19 cellular contexts compared by ENCODE assay signal in the genomic region with DNA sequence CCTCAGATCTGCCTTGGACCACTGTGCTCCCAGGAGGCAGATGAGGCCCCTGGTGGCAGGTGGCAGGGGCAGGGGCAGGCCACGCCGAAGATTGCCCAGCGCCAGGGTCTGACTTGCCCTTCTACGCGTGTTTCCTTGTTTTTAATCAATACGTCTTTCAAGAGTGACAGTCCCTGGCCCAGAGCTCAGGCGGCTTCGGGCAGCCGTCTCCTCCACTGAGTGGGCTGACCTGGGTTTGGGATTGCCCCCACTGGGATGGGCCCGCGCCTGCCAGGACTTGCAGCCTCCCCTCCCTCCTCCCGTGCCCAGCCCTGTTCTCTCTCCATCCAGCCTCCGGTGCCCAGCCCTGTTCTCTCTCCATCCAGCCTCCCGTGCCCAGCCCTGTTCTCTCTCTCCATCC. TPM values are rescaled to one million over a fixed set of nuclear protein-coding genes. Genes with fewer than 3 reads are reported as not detected.
DNase-seq lines count a peak whose midpoint lies in the region; TF ChIP-seq lines count a peak whose summit lies in the region.
"Had no signal": no experiment of that assay in that cellular context is flagged by ENCODE, and none has a peak within 500 bp of the region (broad histone marks: within the 10 kb centered on the region; RNA-seq: fewer than 3 reads in every experiment).

No MANE protein-coding gene starts in this region.

- H3K27me3 Mint-ChIP-seq in MCF 10A (ENCODE audit: insufficient read depth, unreplicated experiment) (no peaks in the 10 kb centered on the region), brain (peaks cover 3% of the 10 kb centered on the region)
- H3K27me3 Mint-ChIP-seq: CD4-positive, alpha-beta T cell had no signal

- H3K4me3 Mint-ChIP-seq in MCF 10A (ENCODE audit: unreplicated experiment): no peak overlapping the region
- H3K4me3 Mint-ChIP-seq in brain: no peak overlapping the region
- H3K4me3 Mint-ChIP-seq: CD4-positive, alpha-beta T cell had no signal

- H3K36me3 Mint-ChIP-seq in MCF 10A (ENCODE audit: insufficient read depth, unreplicated experiment) (no peaks in the 10 kb centered on the region), brain (no peaks in the 10 kb centered on the region)

- H3K36me3 ChIP-seq in breast epithelium: no peaks in the 10 kb centered on the region
- H3K36me3 ChIP-seq in esophagus squamous epithelium: no peaks in the 10 kb centered on the region
- no peaks in the 10 kb centered on the region for H3K36me3 ChIP-seq in transverse colon

- H3K4me3 ChIP-seq in breast epithelium (no peak overlapping the region), esophagus squamous epithelium (no peak overlapping the region), transverse colon (no peak overlapping the region)
- H3K4me3 ChIP-seq: A549, GM23248 had no signal

- in situ Hi-C loops in transverse colon (cut with MboI; ENCODE audit: low pct_ligation_motif_present in 1 of 4, low pct_unique_long_range_greater_than_20kb in 1 of 4, low sequenced_read_pairs in 3 of 4): no loop called here

- no TSS peak for BruUV-seq in MCF 10A (replicated peaks; lab: Mats Ljungman, UMichigan)

- H3K9me3 Mint-ChIP-seq in MCF 10A (ENCODE audit: unreplicated experiment) (no peaks in the 10 kb centered on the region), brain (peaks cover 0 to 3% (median 0%) of the 10 kb centered on the region in 5 experiments)
- H3K9me3 Mint-ChIP-seq: CD4-positive, alpha-beta T cell had no signal

- TF ChIP-seq CTCF in MCF 10A (IDR thresholded peaks at IDR 0.05; ENCODE audit: unreplicated experiment) (no peak), breast epithelium (IDR thresholded peaks at IDR 0.05) (no peak), brain (conservative IDR thresholded peaks at IDR 0.05) (no peak), esophagus squamous epithelium (IDR thresholded peaks at IDR 0.05) (no peak), transverse colon (IDR thresholded peaks at IDR 0.05) (no peak)

- POLR2A ChIA-PET in MCF 10A (lab: Yijun Ruan, JAX): no interaction called here

- H3K4me1 Mint-ChIP-seq in MCF 10A (ENCODE audit: insufficient read depth, unreplicated experiment) (peaks cover 7% of the 10 kb centered on the region), brain (no peaks in the 10 kb centered on the region)

- no peaks in the 10 kb centered on the region for H3K27me3 ChIP-seq in breast epithelium
- H3K27me3 ChIP-seq in esophagus squamous epithelium: no peaks in the 10 kb centered on the region
- H3K27me3 ChIP-seq in transverse colon: no peaks in the 10 kb centered on the region

- H3K4me1 ChIP-seq in breast epithelium (no peaks in the 10 kb centered on the region), esophagus squamous epithelium (peaks cover 10 to 46% (median 12%) of the 10 kb centered on the region in 3 donors), transverse colon (peaks cover 0 to 12% (median 8%) of the 10 kb centered on the region in 4 donors)
- H3K4me1 ChIP-seq: A549 had no signal

- no peak overlapping the region for H3K27ac Mint-ChIP-seq in MCF 10A (ENCODE audit: low read depth, unreplicated experiment)
- H3K27ac Mint-ChIP-seq in brain: peak overlapping the region in 3 of 5 experiments; percentile 24 to 36 (median 29)
- H3K27ac Mint-ChIP-seq: CD4-positive, alpha-beta T cell had no signal

- TF ChIP-seq EP300 in transverse colon (IDR thresholded peaks at IDR 0.05; ENCODE audit: low read depth): no peak

- CTCF ChIA-PET in MCF 10A (lab: Yijun Ruan, JAX): interaction anchor here (0.5 kb wide), 1 partner anchor 835 kb away, joined by 3 read pairs; no protein-coding TSS in a partner anchor

- peak; percentile 56 for DNase-seq in MCF 10A (ENCODE audit: unreplicated experiment)
- DNase-seq in breast epithelium (ENCODE audit: low spot score in 2 of 2): no peak
- no peak for DNase-seq in esophagus squamous epithelium (lab: John Stamatoyannopoulos, UW)
- DNase-seq in transverse colon: peak; percentile 45
- DNase-seq in iPS-NIHi11 (ENCODE audit: low spot score): no peak
- DNase-seq in NCI-H69 (lab: John Stamatoyannopoulos, UW): no peak
- DNase-seq in hepatic stellate cell (ENCODE audit: low spot score): no peak
- DNase-seq: AML-193; Caco-2; CD4-positive, alpha-beta T cell; GM23248; HCEC 1CT had no signal

- no peak for TF ChIP-seq POLR2A in breast epithelium (IDR thresholded peaks at IDR 0.05)
- TF ChIP-seq POLR2A in esophagus squamous epithelium (IDR thresholded peaks at IDR 0.05): no peak
- TF ChIP-seq POLR2A in transverse colon (IDR thresholded peaks at IDR 0.05): no peak

- H3K9me3 ChIP-seq in breast epithelium (no peaks in the 10 kb centered on the region), esophagus squamous epithelium (no peaks in the 10 kb centered on the region), transverse colon (no peaks in the 10 kb centered on the region)
- H3K9me3 ChIP-seq: A549, Caco-2 had no signal

- WGBS in esophagus squamous epithelium, 2 donors: 22 to 77% methylated on average over 3 to 8 of the region's 14 CpGs
- 67 to 79% methylated on average over 5 to 14 of the region's 14 CpGs for WGBS in transverse colon (ENCODE audit: low coverage in 1 of 2), 2 donors

- intact Hi-C loops in MCF 10A (cut with micrococcal nuclease): no loop called here
- intact Hi-C loops in breast epithelium (cut with DNase I; ENCODE audit: low total_unique reads): no loop called here
- intact Hi-C loops in esophagus squamous epithelium (cut with DNase I): no loop called here
- intact Hi-C loops in transverse colon (cut with DNase I; ENCODE audit: low total_unique reads): no loop called here

- H3K27ac ChIP-seq in breast epithelium (no peak overlapping the region), esophagus squamous epithelium (peak overlapping the region in 3 of 4 donors; percentile 29 to 64 (median 30)), transverse colon (no peak overlapping the region)
- H3K27ac ChIP-seq: 22Rv1, A549, C4-2B, GM23248, HL-60 had no signal

RNA-seq across cellular contexts. Expression of a gene that starts 21.2 kb away (rescaled TPM):
- total RNA-seq in MCF 10A (2022) (not detected in 2 replicates), breast epithelium (under 1 TPM; 0.29 to 0.96 (median 0.66) TPM), esophagus squamous epithelium (under 1 TPM in 2 of 4 donors, not detected in 2; 0.13 to 0.19 TPM), transverse colon (10 to 100 TPM; 35.4 to 86.4 (median 47.7) TPM)
- 0.49 TPM for polyA plus RNA-seq in brain (ENCODE audit: insufficient read depth, low read depth, low replicate concordance)
- total RNA-seq: CD4-positive, alpha-beta T cell; GM23248; HT1080 had no signal
- polyA plus RNA-seq: A549, BJ, GM23248 had no signal

Comparison
In these comparisons a context has a peak if more than half of its experiments do, and no peak if none do; other contexts are left out.
1. DNase-seq: peak in MCF 10A (single experiment) and transverse colon (single experiment); none in breast epithelium (0 of 2), esophagus squamous epithelium (single experiment), iPS-NIHi11 (single experiment), NCI-H69 (single experiment) and hepatic stellate cell (single experiment).
2. H3K27ac ChIP-seq: peak in esophagus squamous epithelium (3 of 4); none in breast epithelium (0 of 2) and transverse colon (0 of 4).
3. RNA of a gene that starts 21.2 kb away (total RNA-seq): 35.4 to 86.4 TPM in transverse colon; 0.29 to 0.96 TPM in breast epithelium, 0.13 to 0.19 TPM in esophagus squamous epithelium and not detected in MCF 10A; every median in the first group is over 10 times any median in the second.